Comparison of ENCODE assay signal across 8 cellular contexts in genomic region chr3:113212155-113212844, GRCh38. TPM values are rescaled to one million over a fixed set of nuclear protein-coding genes. Genes with fewer than 3 reads are reported as not detected.
DNase-seq lines count a peak whose midpoint lies in the region; TF ChIP-seq lines count a peak whose summit lies in the region.

No MANE protein-coding gene starts in this region.

- in situ Hi-C loops in T47D (cut with HindIII; ENCODE audit: low pct_unique_long_range_greater_than_20kb, low sequenced_read_pairs): no loop called here

- H3K36me3 ChIP-seq in testis (ENCODE audit: low read depth, missing control alignments): no peaks in the 10 kb centered on the region
- H3K36me3 ChIP-seq in effector memory CD4-positive, alpha-beta T cell (ENCODE audit: control insufficient read depth, insufficient read depth, low read length): no peaks in the 10 kb centered on the region

- no peak for TF ChIP-seq POLR2A in testis (IDR thresholded peaks at IDR 0.05)

- WGBS in testis, 2 donors: 0 to 2% methylated on average over 25 to 60 of the region's 60 CpGs

- intact Hi-C loops in testis (cut with DNase I; ENCODE audit: low total_unique reads): no loop called here

- peak overlapping the region; percentile 93 to 95 for H3K27ac ChIP-seq in testis
- no peak overlapping the region for H3K27ac ChIP-seq in effector memory CD4-positive, alpha-beta T cell (ENCODE audit: insufficient read depth, low read length, poor library complexity, severe bottlenecking)

- no peaks in the 10 kb centered on the region for H3K9me3 ChIP-seq in testis
- H3K9me3 ChIP-seq in effector memory CD4-positive, alpha-beta T cell (ENCODE audit: control insufficient read depth, low read length): no peaks in the 10 kb centered on the region

- no peaks in the 10 kb centered on the region for H3K4me1 ChIP-seq in testis
- H3K4me1 ChIP-seq in effector memory CD4-positive, alpha-beta T cell (ENCODE audit: control insufficient read depth, insufficient read depth, low read length, poor library complexity, severe bottlenecking): peaks cover 4% of the 10 kb centered on the region

- peak; percentile 34 for DNase-seq in DMS53 (lab: John Stamatoyannopoulos, UW)
- DNase-seq in DMS53 treated with DMSO at 0.1 percent for 48 hours (lab: John Stamatoyannopoulos, UW; ENCODE audit: unreplicated experiment): no peak
- peak; percentile 47 for DNase-seq in M059J (ENCODE audit: low read depth)
- DNase-seq in T47D (ENCODE audit: low read depth in 1 of 2, low spot score in 1 of 2): peak; percentile 17 to 50
- DNase-seq in left kidney (ENCODE audit: low read depth, low spot score): peak; percentile 67
- peak; percentile 45 for DNase-seq in testis
- no peak for DNase-seq in islet precursor cell
- DNase-seq in effector memory CD4-positive, alpha-beta T cell: no peak

- no peak for TF ChIP-seq CTCF in testis (IDR thresholded peaks at IDR 0.05)

- H3K27me3 ChIP-seq in testis: no peaks in the 10 kb centered on the region
- peaks cover 3% of the 10 kb centered on the region for H3K27me3 ChIP-seq in effector memory CD4-positive, alpha-beta T cell (replicated peaks; ENCODE audit: control insufficient read depth, insufficient read depth, low read length, poor library complexity, severe bottlenecking)

- peak overlapping the region; percentile 74 to 85 for H3K4me3 ChIP-seq in testis
- H3K4me3 ChIP-seq in effector memory CD4-positive, alpha-beta T cell (ENCODE audit: insufficient read depth, low read depth, low read length, poor library complexity, severe bottlenecking): no peak overlapping the region

RNA-seq across cellular contexts. Expression of gene BOC, which starts 0.9 kb away (rescaled TPM):
- 5.0 and 12.5 TPM in 2 replicates for total RNA-seq in M059J (2014; rRNA removed; shearing (Covaris generic))
- total RNA-seq in testis: 10 to 100 TPM; 24.5 to 33.6 TPM
- 28.4 TPM for polyA plus RNA-seq in testis (ENCODE audit: insufficient read depth, low read depth, low replicate concordance)

Comparison
In these comparisons a context has a peak if more than half of its experiments do, and no peak if none do; other contexts are left out.
1. DNase-seq: peak in DMS53 (single experiment), M059J (single experiment), T47D (2 of 2), left kidney (single experiment) and testis (single experiment); none in DMS53 treated with DMSO at 0.1 percent for 48 hours (single experiment), islet precursor cell (single experiment) and effector memory CD4-positive, alpha-beta T cell (0 of 3).